1 cellular context compared by ENCODE assay signal in the genomic region with DNA sequence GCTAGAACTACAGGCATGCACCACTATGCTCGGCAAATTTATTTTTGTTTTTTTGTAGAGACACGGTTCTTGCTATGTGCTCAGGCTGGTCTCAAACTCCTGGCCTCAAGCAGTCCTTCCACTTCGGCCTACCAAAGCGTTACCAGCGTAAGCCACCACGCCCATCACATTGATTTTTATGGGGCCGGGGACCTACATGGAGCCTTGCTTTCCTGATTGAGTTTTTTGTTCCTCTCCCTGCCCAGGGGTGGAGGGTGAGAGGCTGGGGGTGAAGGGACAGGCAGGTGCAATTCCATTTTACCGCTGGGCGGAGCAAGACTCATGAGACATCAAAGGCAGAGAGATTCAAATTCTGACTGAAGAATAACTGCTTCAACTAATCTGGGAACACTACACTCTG.
TF ChIP-seq lines count a peak whose summit lies in the region.

No MANE protein-coding gene starts in this region.

TF ChIP-seq in HepG2, 621 proteins besides CTCF, POLR2A, EP300 and RAD21:
- no peak for TF ChIP-seq HES4 (CRISPR knock-in tag; IDR thresholded peaks at IDR 0.05; ENCODE audit: borderline replicate concordance)
- TF ChIP-seq ZNF101 (CRISPR knock-in tag; IDR thresholded peaks at IDR 0.05; ENCODE audit: borderline replicate concordance, low read depth), result no peak
- TF ChIP-seq DPF2 (CRISPR knock-in tag; IDR thresholded peaks at IDR 0.05; ENCODE audit: borderline replicate concordance, low read depth), result no peak
- no peak for TF ChIP-seq ZNF432 (CRISPR knock-in tag; IDR thresholded peaks at IDR 0.05; ENCODE audit: borderline replicate concordance)
- no peak for TF ChIP-seq MZF1 (CRISPR knock-in tag; IDR thresholded peaks at IDR 0.05; ENCODE audit: borderline replicate concordance)
- TF ChIP-seq PHF8 (CRISPR knock-in tag; IDR thresholded peaks at IDR 0.05), result no peak
- no peak for TF ChIP-seq CHD2 (IDR thresholded peaks at IDR 0.05; ENCODE audit: low read depth, low read length)
- no peak for TF ChIP-seq ZBTB21 (CRISPR knock-in tag; IDR thresholded peaks at IDR 0.05)
- no peak for TF ChIP-seq MBD4 (IDR thresholded peaks at IDR 0.05; ENCODE audit: borderline replicate concordance, low read length)
- no peak for TF ChIP-seq GABPA (IDR thresholded peaks at IDR 0.05; ENCODE audit: low read depth, low read length)
- no peak for TF ChIP-seq GABPA (CRISPR knock-in tag; IDR thresholded peaks at IDR 0.05; ENCODE audit: low read depth)
- TF ChIP-seq, protein P1, sequence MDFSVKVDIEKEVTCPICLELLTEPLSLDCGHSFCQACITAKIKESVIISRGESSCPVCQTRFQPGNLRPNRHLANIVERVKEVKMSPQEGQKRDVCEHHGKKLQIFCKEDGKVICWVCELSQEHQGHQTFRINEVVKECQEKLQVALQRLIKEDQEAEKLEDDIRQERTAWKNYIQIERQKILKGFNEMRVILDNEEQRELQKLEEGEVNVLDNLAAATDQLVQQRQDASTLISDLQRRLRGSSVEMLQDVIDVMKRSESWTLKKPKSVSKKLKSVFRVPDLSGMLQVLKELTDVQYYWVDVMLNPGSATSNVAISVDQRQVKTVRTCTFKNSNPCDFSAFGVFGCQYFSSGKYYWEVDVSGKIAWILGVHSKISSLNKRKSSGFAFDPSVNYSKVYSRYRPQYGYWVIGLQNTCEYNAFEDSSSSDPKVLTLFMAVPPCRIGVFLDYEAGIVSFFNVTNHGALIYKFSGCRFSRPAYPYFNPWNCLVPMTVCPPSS (IDR thresholded peaks at IDR 0.05), result no peak
- 0 out of 2 replicates have a peak, but pooled peaks have one; percentile 32 for TF ChIP-seq ZBTB38 (CRISPR knock-in tag; IDR thresholded peaks at IDR 0.05)
- no peak for TF ChIP-seq PRPF4 (IDR thresholded peaks at IDR 0.05; ENCODE audit: low read depth, low read length, poor library complexity, severe bottlenecking)
- TF ChIP-seq, protein P2, sequence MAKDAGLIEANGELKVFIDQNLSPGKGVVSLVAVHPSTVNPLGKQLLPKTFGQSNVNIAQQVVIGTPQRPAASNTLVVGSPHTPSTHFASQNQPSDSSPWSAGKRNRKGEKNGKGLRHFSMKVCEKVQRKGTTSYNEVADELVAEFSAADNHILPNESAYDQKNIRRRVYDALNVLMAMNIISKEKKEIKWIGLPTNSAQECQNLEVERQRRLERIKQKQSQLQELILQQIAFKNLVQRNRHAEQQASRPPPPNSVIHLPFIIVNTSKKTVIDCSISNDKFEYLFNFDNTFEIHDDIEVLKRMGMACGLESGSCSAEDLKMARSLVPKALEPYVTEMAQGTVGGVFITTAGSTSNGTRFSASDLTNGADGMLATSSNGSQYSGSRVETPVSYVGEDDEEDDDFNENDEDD (CRISPR knock-in tag; IDR thresholded peaks at IDR 0.05; ENCODE audit: borderline replicate concordance), result no peak
- TF ChIP-seq, protein P3, sequence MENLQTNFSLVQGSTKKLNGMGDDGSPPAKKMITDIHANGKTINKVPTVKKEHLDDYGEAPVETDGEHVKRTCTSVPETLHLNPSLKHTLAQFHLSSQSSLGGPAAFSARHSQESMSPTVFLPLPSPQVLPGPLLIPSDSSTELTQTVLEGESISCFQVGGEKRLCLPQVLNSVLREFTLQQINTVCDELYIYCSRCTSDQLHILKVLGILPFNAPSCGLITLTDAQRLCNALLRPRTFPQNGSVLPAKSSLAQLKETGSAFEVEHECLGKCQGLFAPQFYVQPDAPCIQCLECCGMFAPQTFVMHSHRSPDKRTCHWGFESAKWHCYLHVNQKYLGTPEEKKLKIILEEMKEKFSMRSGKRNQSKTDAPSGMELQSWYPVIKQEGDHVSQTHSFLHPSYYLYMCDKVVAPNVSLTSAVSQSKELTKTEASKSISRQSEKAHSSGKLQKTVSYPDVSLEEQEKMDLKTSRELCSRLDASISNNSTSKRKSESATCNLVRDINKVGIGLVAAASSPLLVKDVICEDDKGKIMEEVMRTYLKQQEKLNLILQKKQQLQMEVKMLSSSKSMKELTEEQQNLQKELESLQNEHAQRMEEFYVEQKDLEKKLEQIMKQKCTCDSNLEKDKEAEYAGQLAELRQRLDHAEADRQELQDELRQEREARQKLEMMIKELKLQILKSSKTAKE (CRISPR knock-in tag; IDR thresholded peaks at IDR 0.05; ENCODE audit: borderline replicate concordance), result no peak
- TF ChIP-seq ZMYM2 (CRISPR knock-in tag; IDR thresholded peaks at IDR 0.05), result no peak
- TF ChIP-seq ZFX (CRISPR knock-in tag; IDR thresholded peaks at IDR 0.05; ENCODE audit: low read depth), result peak; percentile 37; the same call in 1 of the 2 replicates
- TF ChIP-seq ZNF598 (CRISPR knock-in tag; IDR thresholded peaks at IDR 0.05; ENCODE audit: borderline replicate concordance), result no peak
- no peak for TF ChIP-seq ZNF382 (CRISPR knock-in tag; IDR thresholded peaks at IDR 0.05; ENCODE audit: borderline replicate concordance)
- no peak for TF ChIP-seq ZFAT (CRISPR knock-in tag; conservative IDR thresholded peaks at IDR 0.05)
- 0 out of 2 replicates have a peak, but pooled peaks have one; percentile 44 for TF ChIP-seq ONECUT2 (CRISPR knock-in tag; IDR thresholded peaks at IDR 0.05)
- TF ChIP-seq HDAC2 (CRISPR knock-in tag; IDR thresholded peaks at IDR 0.05), result no peak
- TF ChIP-seq, protein P4, sequence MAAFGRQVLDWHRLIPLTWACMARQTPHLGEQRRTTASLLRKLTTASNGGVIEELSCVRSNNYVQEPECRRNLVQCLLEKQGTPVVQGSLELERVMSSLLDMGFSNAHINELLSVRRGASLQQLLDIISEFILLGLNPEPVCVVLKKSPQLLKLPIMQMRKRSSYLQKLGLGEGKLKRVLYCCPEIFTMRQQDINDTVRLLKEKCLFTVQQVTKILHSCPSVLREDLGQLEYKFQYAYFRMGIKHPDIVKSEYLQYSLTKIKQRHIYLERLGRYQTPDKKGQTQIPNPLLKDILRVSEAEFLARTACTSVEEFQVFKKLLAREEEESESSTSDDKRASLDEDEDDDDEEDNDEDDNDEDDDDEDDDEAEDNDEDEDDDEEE (CRISPR knock-in tag; IDR thresholded peaks at IDR 0.05), result no peak
- TF ChIP-seq PTBP1 (IDR thresholded peaks at IDR 0.05; ENCODE audit: low read depth, low read length, poor library complexity, severe bottlenecking), result no peak
- TF ChIP-seq, protein P5, sequence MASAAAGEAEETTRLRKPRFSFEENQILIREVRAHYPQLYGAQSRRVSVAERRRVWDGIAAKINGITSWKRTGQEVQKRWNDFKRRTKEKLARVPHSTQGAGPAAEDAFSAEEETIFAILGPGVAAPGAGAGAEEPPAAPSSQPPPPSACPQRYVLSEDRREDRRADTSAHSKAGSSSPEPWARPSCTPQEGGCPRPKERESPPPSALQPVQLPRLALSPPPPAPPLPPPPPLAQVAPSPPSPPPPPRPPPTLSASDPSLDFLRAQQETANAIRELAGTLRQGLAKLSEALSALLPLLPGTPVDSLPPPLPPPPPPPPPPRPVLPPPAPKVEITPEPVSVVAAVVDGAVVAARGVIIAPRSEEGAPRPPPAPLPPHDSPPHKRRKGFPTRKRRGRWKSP (CRISPR knock-in tag; IDR thresholded peaks at IDR 0.05), result no peak
- TF ChIP-seq, protein P6, sequence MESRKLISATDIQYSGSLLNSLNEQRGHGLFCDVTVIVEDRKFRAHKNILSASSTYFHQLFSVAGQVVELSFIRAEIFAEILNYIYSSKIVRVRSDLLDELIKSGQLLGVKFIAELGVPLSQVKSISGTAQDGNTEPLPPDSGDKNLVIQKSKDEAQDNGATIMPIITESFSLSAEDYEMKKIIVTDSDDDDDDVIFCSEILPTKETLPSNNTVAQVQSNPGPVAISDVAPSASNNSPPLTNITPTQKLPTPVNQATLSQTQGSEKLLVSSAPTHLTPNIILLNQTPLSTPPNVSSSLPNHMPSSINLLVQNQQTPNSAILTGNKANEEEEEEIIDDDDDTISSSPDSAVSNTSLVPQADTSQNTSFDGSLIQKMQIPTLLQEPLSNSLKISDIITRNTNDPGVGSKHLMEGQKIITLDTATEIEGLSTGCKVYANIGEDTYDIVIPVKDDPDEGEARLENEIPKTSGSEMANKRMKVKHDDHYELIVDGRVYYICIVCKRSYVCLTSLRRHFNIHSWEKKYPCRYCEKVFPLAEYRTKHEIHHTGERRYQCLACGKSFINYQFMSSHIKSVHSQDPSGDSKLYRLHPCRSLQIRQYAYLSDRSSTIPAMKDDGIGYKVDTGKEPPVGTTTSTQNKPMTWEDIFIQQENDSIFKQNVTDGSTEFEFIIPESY (CRISPR knock-in tag; IDR thresholded peaks at IDR 0.05), result peak; percentile 82
- TF ChIP-seq, protein P7, sequence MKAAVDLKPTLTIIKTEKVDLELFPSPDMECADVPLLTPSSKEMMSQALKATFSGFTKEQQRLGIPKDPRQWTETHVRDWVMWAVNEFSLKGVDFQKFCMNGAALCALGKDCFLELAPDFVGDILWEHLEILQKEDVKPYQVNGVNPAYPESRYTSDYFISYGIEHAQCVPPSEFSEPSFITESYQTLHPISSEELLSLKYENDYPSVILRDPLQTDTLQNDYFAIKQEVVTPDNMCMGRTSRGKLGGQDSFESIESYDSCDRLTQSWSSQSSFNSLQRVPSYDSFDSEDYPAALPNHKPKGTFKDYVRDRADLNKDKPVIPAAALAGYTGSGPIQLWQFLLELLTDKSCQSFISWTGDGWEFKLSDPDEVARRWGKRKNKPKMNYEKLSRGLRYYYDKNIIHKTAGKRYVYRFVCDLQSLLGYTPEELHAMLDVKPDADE (CRISPR knock-in tag; IDR thresholded peaks at IDR 0.05), result no peak
- no peak for TF ChIP-seq JARID2 (CRISPR knock-in tag; IDR thresholded peaks at IDR 0.05; ENCODE audit: insufficient replicate concordance)
- TF ChIP-seq ZNF644 (CRISPR knock-in tag; IDR thresholded peaks at IDR 0.05; ENCODE audit: low read depth), result no peak
- 0 out of 2 replicates have a peak, but pooled peaks have one; percentile 30 for TF ChIP-seq ZFY (CRISPR knock-in tag; IDR thresholded peaks at IDR 0.05)
- TF ChIP-seq, protein P8, sequence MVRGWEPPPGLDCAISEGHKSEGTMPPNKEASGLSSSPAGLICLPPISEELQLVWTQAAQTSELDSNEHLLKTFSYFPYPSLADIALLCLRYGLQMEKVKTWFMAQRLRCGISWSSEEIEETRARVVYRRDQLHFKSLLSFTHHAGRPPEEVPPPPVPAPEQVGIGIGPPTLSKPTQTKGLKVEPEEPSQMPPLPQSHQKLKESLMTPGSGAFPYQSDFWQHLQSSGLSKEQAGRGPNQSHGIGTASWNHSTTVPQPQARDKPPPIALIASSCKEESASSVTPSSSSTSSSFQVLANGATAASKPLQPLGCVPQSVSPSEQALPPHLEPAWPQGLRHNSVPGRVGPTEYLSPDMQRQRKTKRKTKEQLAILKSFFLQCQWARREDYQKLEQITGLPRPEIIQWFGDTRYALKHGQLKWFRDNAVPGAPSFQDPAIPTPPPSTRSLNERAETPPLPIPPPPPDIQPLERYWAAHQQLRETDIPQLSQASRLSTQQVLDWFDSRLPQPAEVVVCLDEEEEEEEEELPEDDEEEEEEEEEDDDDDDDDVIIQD (CRISPR knock-in tag; IDR thresholded peaks at IDR 0.05; ENCODE audit: low read depth), result no peak
- no peak for TF ChIP-seq NCOA1 (CRISPR knock-in tag; IDR thresholded peaks at IDR 0.05)
- TF ChIP-seq, protein P9, sequence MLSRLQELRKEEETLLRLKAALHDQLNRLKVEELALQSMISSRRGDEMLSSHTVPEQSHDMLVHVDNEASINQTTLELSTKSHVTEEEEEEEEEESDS (CRISPR knock-in tag; IDR thresholded peaks at IDR 0.05; ENCODE audit: borderline replicate concordance), result no peak
- TF ChIP-seq ESRRA (CRISPR knock-in tag; IDR thresholded peaks at IDR 0.05; ENCODE audit: low read depth), result no peak
